Comparison of ENCODE assay signal across 10 cellular contexts in the genomic region with DNA sequence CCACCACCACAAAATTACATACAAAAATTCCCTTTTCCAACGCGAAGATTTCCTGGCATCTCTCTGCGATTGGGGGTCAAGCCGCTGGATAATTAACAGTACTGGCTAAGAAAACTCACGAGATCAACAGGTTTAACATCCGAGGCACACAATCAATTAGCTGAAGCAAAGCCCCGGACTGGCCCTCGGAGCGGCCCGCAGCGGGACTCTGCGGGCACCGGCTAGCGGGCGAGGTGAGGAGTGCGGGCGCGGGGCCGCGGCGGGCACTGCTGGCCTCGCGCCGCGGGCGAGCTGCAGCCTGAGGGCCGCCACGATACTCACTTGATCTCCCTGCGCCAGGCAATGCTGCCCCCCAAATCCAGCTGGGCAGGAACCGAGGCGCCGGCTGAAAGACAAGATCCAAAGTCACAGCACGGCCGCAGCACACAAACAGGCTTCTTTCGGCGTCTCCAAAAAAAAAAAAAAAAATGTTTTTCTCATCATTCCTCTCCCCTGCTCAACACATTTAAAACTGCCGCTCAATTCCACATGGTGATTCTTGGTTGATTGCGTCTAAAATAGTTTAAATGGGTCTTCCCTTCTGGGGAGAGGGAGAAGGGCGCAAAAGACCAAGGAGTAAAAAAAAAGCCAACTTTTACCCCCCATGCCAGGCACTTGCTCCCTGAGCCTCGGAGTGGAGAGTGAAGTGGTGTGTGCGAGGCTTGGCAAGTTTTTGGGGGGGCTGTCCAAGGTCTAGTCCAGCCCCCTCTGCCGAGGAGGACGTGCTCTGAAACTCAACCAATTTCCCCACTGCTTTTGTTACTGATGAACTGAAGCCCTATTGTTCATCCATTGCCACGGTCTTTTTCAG.
DNase-seq lines count a peak whose midpoint lies in the region; ATAC-seq and TF ChIP-seq lines count a peak whose summit lies in the region.
"Had no signal": no experiment of that assay in that cellular context is flagged by ENCODE, and none has a peak within 500 bp of the region (broad histone marks: within the 10 kb centered on the region; RNA-seq: fewer than 3 reads in every experiment).

No MANE protein-coding gene starts in this region.

- no peaks in the 10 kb centered on the region for H3K9me3 ChIP-seq in OCI-LY1 (ENCODE audit: low read length)

- H3K27ac ChIP-seq in OCI-LY1 (ENCODE audit: low read depth, low read length, poor library complexity, severe bottlenecking), result peak overlapping the region; percentile 98
- peak overlapping the region; percentile 98 for H3K27ac ChIP-seq in cingulate gyrus (ENCODE audit: low read depth, low read length)

- peak overlapping the region; percentile 87 for H3K9ac ChIP-seq in OCI-LY1 (ENCODE audit: low read length)

- H3K36me3 ChIP-seq in OCI-LY1 (ENCODE audit: insufficient read depth, low read length), result no peaks in the 10 kb centered on the region; the same call in 1 of the 2 replicates

- no peaks in the 10 kb centered on the region for H3K27me3 ChIP-seq in OCI-LY1 (ENCODE audit: insufficient read depth, low read length)

- no peaks in the 10 kb centered on the region for H3F3A ChIP-seq in OCI-LY1 (ENCODE audit: insufficient read depth, low read length)

- no peaks in the 10 kb centered on the region for H4K20me1 ChIP-seq in OCI-LY1 (ENCODE audit: insufficient read depth, low read length)

- peaks cover 46% of the 10 kb centered on the region for H3K4me1 ChIP-seq in OCI-LY1 (ENCODE audit: insufficient read depth, low read length, severe bottlenecking)

- H2AFZ ChIP-seq in OCI-LY1 (ENCODE audit: low read length), result peak overlapping the region; percentile 46; the same call in 1 of the 2 replicates

- no peak for TF ChIP-seq CTCF in OCI-LY1 (IDR thresholded peaks at IDR 0.05; ENCODE audit: low read length)

- peak overlapping the region; percentile 83 for H3K4me3 ChIP-seq in OCI-LY1 (ENCODE audit: low read depth, low read length, poor library complexity, severe bottlenecking)

- H3K79me2 ChIP-seq in OCI-LY1 (ENCODE audit: insufficient read depth, low read length), result peaks cover 10% of the 10 kb centered on the region

- no peaks in the 10 kb centered on the region for H3K9me2 ChIP-seq in OCI-LY1 (ENCODE audit: low read depth, low read length)

- DNase-seq in NCI-H524 (lab: John Stamatoyannopoulos, UW) (peak; percentile 30 to 55), NCI-H524 treated with DMSO at 0.1 percent for 48 hours (lab: John Stamatoyannopoulos, UW) (no peak), nucleus accumbens (lab: John Stamatoyannopoulos, UW) (peak in 34 of 56 donors; percentile 19 to 93 (median 80)), NCI-H2107 treated with DMSO at 0.1 percent for 48 hours (lab: John Stamatoyannopoulos, UW; ENCODE audit: unreplicated experiment) (no peak)
- no peak for DNase-seq in central memory CD4-positive, alpha-beta T cell
- DNase-seq: 8988T, NCI-H2029 had no signal

- no peak for ATAC-seq in GM21723 (IDR thresholded peaks at IDR 0.05; ENCODE audit: unreplicated experiment)

- H3K4me2 ChIP-seq in OCI-LY1 (ENCODE audit: low read length), result peak overlapping the region; percentile 91

Comparison
In these comparisons a context has a peak if more than half of its experiments do, and no peak if none do; other contexts are left out.
1. DNase-seq: peak in NCI-H524 (2 of 2) and nucleus accumbens (34 of 56); none in NCI-H524 treated with DMSO at 0.1 percent for 48 hours (single experiment), NCI-H2107 treated with DMSO at 0.1 percent for 48 hours (single experiment) and central memory CD4-positive, alpha-beta T cell (single experiment).